ENCODE assay signal across 2 cellular contexts in genomic region chr13:110265341-110265681, GRCh38.
TF ChIP-seq lines count a peak whose summit lies in the region.

No MANE protein-coding gene starts in this region.

TF ChIP-seq in IMR-90, 13 proteins besides CTCF, POLR2A, EP300 and RAD21:
- TF ChIP-seq MAZ (IDR thresholded peaks at IDR 0.05; ENCODE audit: borderline replicate concordance, low read depth, low read length) (no peak), RCOR1 (IDR thresholded peaks at IDR 0.05; ENCODE audit: insufficient replicate concordance, low read length) (no peak), CEBPB (IDR thresholded peaks at IDR 0.05; ENCODE audit: low read depth, low read length) (no peak), MXI1 (IDR thresholded peaks at IDR 0.05; ENCODE audit: borderline replicate concordance, low read depth, low read length) (no peak), NFE2L2 (IDR thresholded peaks at IDR 0.05; ENCODE audit: low read depth, low read length) (no peak), MAFK (IDR thresholded peaks at IDR 0.05; ENCODE audit: low read depth, low read length) (no peak), SMC3 (IDR thresholded peaks at IDR 0.05; ENCODE audit: low read depth, low read length) (no peak), BHLHE40 (IDR thresholded peaks at IDR 0.05; ENCODE audit: low read depth, low read length) (no peak), CHD1 (IDR thresholded peaks at IDR 0.05; ENCODE audit: low read depth, low read length) (no peak), ELK1 (IDR thresholded peaks at IDR 0.05; ENCODE audit: borderline replicate concordance, low read depth, low read length) (no peak), USF2 (IDR thresholded peaks at IDR 0.05; ENCODE audit: low read depth, low read length) (no peak), FOS (IDR thresholded peaks at IDR 0.05; ENCODE audit: low read depth, low read length) (no peak), RFX5 (IDR thresholded peaks at IDR 0.05; ENCODE audit: low read depth, low read length) (no peak)

TF ChIP-seq in endothelial cell of umbilical vein, 7 proteins besides CTCF, POLR2A, EP300 and RAD21:
- TF ChIP-seq EZH2 (IDR thresholded peaks at IDR 0.05; ENCODE audit: borderline replicate concordance, low read depth, low read length, severe bottlenecking) (no peak), MAX (IDR thresholded peaks at IDR 0.05; ENCODE audit: insufficient read depth, insufficient read length) (no peak), POLR2AphosphoS5 (IDR thresholded peaks at IDR 0.05; ENCODE audit: insufficient read depth, low read depth, low read length) (no peak), JUN (IDR thresholded peaks at IDR 0.05; ENCODE audit: borderline replicate concordance, insufficient read depth, insufficient read length, low read depth) (no peak), MYC (IDR thresholded peaks at IDR 0.05; ENCODE audit: low read depth, low read length) (no peak), GATA2 (IDR thresholded peaks at IDR 0.05; ENCODE audit: insufficient read depth, insufficient read length, low read depth, low read length) (no peak)
